1 cellular context compared by ENCODE assay signal in the genomic region with DNA sequence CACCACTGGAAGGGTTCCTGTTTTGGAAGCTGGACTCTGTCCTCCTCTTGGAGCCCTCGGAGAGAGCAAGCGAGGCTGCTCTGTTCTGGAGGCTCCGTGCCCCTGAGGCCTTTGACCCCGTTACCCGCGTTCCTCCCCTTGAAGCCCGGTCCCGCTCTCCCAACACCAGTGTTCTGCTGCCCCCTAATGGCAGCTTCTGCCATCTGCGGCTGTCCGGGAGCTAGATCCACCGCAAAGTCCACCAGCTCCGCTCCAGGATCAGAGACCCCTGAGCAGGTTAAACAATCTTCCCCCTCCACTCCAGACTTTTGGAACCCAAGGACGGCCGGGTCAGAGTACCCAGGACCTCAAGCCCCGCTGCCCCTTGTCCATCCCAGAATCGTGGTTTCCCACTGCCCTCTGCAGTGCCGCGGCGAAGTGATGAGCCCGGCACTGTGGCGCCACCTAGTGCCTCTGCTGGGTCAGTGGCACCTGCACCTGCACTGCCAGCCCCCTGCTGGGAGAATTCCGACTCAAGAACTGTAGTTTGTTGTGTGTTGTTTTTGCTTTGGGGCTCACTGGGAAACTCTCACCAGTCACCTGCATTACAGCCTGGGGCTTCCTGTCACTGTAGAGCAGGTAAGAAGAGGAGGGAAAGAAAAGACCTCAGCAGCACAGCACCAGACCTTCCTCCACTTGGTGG.
TF ChIP-seq lines count a peak whose summit lies in the region.

No MANE protein-coding gene starts in this region.

TF ChIP-seq in K562, 482 proteins besides CTCF, POLR2A, EP300 and RAD21 (continued from another document and continues in another):
- peak; percentile 88 for TF ChIP-seq ZNF592 (IDR thresholded peaks at IDR 0.05)
- TF ChIP-seq VEZF1 (CRISPR knock-in tag; IDR thresholded peaks at IDR 0.05): peak; percentile 49
- 0 out of 2 replicates have a peak, but pooled peaks have one; percentile 20 for TF ChIP-seq ZFPM2 (CRISPR knock-in tag; IDR thresholded peaks at IDR 0.05)
- TF ChIP-seq PREB (CRISPR knock-in tag; IDR thresholded peaks at IDR 0.05): 0 out of 2 replicates have a peak, but pooled peaks have one; percentile 71
- TF ChIP-seq CXXC5 (CRISPR knock-in tag; IDR thresholded peaks at IDR 0.05): peak; percentile 50
- TF ChIP-seq ZKSCAN1 (IDR thresholded peaks at IDR 0.05; ENCODE audit: low read depth, low read length): 0 out of 2 replicates have a peak, but pooled peaks have one; percentile 13
- TF ChIP-seq, protein P1, sequence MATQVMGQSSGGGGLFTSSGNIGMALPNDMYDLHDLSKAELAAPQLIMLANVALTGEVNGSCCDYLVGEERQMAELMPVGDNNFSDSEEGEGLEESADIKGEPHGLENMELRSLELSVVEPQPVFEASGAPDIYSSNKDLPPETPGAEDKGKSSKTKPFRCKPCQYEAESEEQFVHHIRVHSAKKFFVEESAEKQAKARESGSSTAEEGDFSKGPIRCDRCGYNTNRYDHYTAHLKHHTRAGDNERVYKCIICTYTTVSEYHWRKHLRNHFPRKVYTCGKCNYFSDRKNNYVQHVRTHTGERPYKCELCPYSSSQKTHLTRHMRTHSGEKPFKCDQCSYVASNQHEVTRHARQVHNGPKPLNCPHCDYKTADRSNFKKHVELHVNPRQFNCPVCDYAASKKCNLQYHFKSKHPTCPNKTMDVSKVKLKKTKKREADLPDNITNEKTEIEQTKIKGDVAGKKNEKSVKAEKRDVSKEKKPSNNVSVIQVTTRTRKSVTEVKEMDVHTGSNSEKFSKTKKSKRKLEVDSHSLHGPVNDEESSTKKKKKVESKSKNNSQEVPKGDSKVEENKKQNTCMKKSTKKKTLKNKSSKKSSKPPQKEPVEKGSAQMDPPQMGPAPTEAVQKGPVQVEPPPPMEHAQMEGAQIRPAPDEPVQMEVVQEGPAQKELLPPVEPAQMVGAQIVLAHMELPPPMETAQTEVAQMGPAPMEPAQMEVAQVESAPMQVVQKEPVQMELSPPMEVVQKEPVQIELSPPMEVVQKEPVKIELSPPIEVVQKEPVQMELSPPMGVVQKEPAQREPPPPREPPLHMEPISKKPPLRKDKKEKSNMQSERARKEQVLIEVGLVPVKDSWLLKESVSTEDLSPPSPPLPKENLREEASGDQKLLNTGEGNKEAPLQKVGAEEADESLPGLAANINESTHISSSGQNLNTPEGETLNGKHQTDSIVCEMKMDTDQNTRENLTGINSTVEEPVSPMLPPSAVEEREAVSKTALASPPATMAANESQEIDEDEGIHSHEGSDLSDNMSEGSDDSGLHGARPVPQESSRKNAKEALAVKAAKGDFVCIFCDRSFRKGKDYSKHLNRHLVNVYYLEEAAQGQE (CRISPR knock-in tag; IDR thresholded peaks at IDR 0.05; ENCODE audit: low read depth): peak; percentile 71; the same call in 1 of the 2 replicates
- TF ChIP-seq ZNF449 (CRISPR knock-in tag; IDR thresholded peaks at IDR 0.05): no peak
- TF ChIP-seq RERE (CRISPR knock-in tag; IDR thresholded peaks at IDR 0.05; ENCODE audit: borderline replicate concordance): no peak
- peak; percentile 90 for TF ChIP-seq RREB1 (CRISPR knock-in tag; IDR thresholded peaks at IDR 0.05)
- TF ChIP-seq, protein P2, sequence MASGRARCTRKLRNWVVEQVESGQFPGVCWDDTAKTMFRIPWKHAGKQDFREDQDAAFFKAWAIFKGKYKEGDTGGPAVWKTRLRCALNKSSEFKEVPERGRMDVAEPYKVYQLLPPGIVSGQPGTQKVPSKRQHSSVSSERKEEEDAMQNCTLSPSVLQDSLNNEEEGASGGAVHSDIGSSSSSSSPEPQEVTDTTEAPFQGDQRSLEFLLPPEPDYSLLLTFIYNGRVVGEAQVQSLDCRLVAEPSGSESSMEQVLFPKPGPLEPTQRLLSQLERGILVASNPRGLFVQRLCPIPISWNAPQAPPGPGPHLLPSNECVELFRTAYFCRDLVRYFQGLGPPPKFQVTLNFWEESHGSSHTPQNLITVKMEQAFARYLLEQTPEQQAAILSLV (tag; IDR thresholded peaks at IDR 0.05): no peak
- TF ChIP-seq HBP1 (CRISPR knock-in tag; IDR thresholded peaks at IDR 0.05): peak; percentile 19; the same call in 1 of the 2 replicates
- TF ChIP-seq ZFP30 (CRISPR knock-in tag; IDR thresholded peaks at IDR 0.05; ENCODE audit: borderline replicate concordance): no peak
- TF ChIP-seq SIN3B (IDR thresholded peaks at IDR 0.05; ENCODE audit: low read depth): peak; percentile 74; the same call in 1 of the 2 replicates
- TF ChIP-seq NR1H2 (CRISPR knock-in tag; IDR thresholded peaks at IDR 0.05): 0 out of 2 replicates have a peak, but pooled peaks have one; percentile 67
